In the genomic region with DNA sequence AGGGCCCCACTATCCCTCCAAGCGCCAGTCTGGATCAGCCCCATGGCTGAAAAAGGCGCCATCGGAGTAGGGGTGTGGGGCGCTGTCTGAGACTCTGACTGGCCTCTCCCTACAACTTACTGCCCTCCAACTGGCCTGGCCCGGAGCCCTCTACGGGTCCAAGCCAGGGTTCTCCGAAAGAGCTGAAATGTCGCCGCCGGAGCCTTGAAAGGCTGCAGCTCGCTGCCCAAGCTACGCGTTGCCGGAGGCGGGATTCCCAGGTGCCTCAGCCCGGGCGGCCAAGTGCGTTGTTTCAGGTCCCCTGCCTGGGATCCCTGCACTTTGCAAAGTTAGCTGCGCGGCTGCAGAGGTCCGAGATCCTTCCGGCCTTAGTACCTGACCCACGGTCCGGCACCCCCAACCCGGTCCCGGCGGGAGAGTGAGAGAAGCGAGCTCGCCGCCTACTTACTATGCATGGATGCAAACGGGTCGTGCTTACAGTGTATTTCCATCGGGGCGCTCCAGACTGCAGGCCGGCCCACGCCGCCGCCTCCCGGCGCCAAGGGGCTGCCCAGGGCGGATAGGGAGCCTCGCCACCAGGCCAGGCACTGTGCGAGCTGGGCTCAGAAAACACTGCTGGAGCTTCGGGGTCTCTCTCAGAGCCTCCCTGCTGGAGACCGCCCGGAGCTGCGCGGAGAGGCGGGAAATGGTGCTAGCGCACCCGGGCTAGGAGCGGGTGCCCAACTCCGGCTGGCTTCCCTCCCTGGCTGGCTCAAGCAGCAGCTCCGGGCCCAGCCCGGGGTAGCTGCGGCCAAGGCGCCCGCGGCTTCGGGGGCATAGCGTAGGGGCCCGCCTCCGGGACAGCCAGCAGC, we compare ENCODE assay signal across 9 cellular contexts. TPM values are rescaled to one million over a fixed set of nuclear protein-coding genes. Genes with fewer than 3 reads are reported as not detected.
DNase-seq lines count a peak whose midpoint lies in the region; ATAC-seq, FAIRE-seq and TF ChIP-seq lines count a peak whose summit lies in the region.
"Had no signal": no experiment of that assay in that cellular context is flagged by ENCODE, and none has a peak within 500 bp of the region (broad histone marks: within the 10 kb centered on the region; RNA-seq: fewer than 3 reads in every experiment).

No MANE protein-coding gene starts in this region.

- FAIRE-seq in GM12892 (lab: Jason Lieb, UNC) = peak; percentile 65

- H3K4me3 Mint-ChIP-seq in WTC11 = peak overlapping the region; percentile 83
- peak overlapping the region; percentile 97 for H3K4me3 Mint-ChIP-seq in memory B cell

- H3K4me1 Mint-ChIP-seq in WTC11 = peaks cover 46% of the 10 kb centered on the region
- peaks cover 50% of the 10 kb centered on the region for H3K4me1 Mint-ChIP-seq in memory B cell

- H3K9ac ChIP-seq in BLaER1 treated with 17β-estradiol and CSF1 and Interleukin-3, amounts not matched to agents 10 nM and 100 nM = peak overlapping the region; percentile 68 to 93 (median 85); a peak in 21 of 22 replicates

- H3K27ac ChIP-seq in BLaER1 treated with 17β-estradiol and CSF1 and Interleukin-3, amounts not matched to agents 10 nM and 100 nM = peak overlapping the region; percentile 16 to 83 (median 76); a peak in 20 of 22 replicates

- DNase-seq in GM12892 (ENCODE audit: insufficient read length) (no peak), WTC11 (ENCODE audit: low spot score) (peak; percentile 64), memory B cell (ENCODE audit: low spot score in 2 of 2) (no peak), NCI-H187 treated with DMSO at 0.1 percent for 48 hours (lab: John Stamatoyannopoulos, UW) (no peak)

- no peak overlapping the region for H3K27ac Mint-ChIP-seq in WTC11
- H3K27ac Mint-ChIP-seq in memory B cell = peak overlapping the region; percentile 4

- H3K4me3 ChIP-seq in BLaER1 treated with 17β-estradiol and CSF1 and Interleukin-3, amounts not matched to agents 10 nM and 100 nM = peak overlapping the region; percentile 56 to 84 (median 79)

- TF ChIP-seq POLR2A in GM12892 (IDR thresholded peaks at IDR 0.05; ENCODE audit: low read depth, low read length) = no peak

- TF ChIP-seq CTCF in WTC11 (IDR thresholded peaks at IDR 0.05) = no peak

- ATAC-seq in WTC11 (peak; percentile 7), memory B cell (ENCODE audit: low read depth) (no peak), HG02623 (IDR thresholded peaks at IDR 0.05; ENCODE audit: unreplicated experiment) (no peak), GM21360 (IDR thresholded peaks at IDR 0.05; ENCODE audit: unreplicated experiment) (no peak), GM18520 (IDR thresholded peaks at IDR 0.05; ENCODE audit: unreplicated experiment) (no peak)

- CTCF ChIA-PET in WTC11 (lab: Charles Lee) = interaction anchor here (1.0 to 4.4 kb wide), 8 partner anchors 11 to 385 kb away, joined by 3 to 30 read pairs (median 4); no protein-coding TSS in a partner anchor

- H3K27me3 Mint-ChIP-seq in WTC11 (ENCODE audit: low read depth) (peaks cover 99% of the 10 kb centered on the region), memory B cell (no peaks in the 10 kb centered on the region)

- H3K9me3 Mint-ChIP-seq in WTC11 = no peaks in the 10 kb centered on the region
- no peaks in the 10 kb centered on the region for H3K9me3 Mint-ChIP-seq in memory B cell

- H3K36me3 ChIP-seq in BLaER1 treated with 17β-estradiol and CSF1 and Interleukin-3, amounts not matched to agents 10 nM and 100 nM = peaks cover 0 to 58% (median 12%) of the 10 kb centered on the region in 11 experiments; a peak in 11 of 22 replicates

- H3K4me1 ChIP-seq in BLaER1 treated with 17β-estradiol and CSF1 and Interleukin-3, amounts not matched to agents 10 nM and 100 nM = peaks cover 35 to 92% (median 74%) of the 10 kb centered on the region in 10 experiments

- H3K36me3 Mint-ChIP-seq in WTC11 (no peaks in the 10 kb centered on the region), memory B cell (peaks cover 13% of the 10 kb centered on the region)

- H3K4me2 ChIP-seq in BLaER1 treated with 17β-estradiol and CSF1 and Interleukin-3, amounts not matched to agents 10 nM and 100 nM = peak overlapping the region; percentile 80 to 98 (median 94)

- POLR2A ChIA-PET in WTC11 (lab: Charles Lee) = interaction anchor here (0.9 to 1.6 kb wide), 3 partner anchors 11 to 94 kb away, joined by 3 to 8 read pairs (median 4); partner anchors contain the start of gene ZCCHC7

- H3K9me3 ChIP-seq in BLaER1 treated with 17β-estradiol and CSF1 and Interleukin-3, amounts not matched to agents 10 nM and 100 nM (replicated peaks in 1 of 11) = peaks cover 0 to 8% (median 0%) of the 10 kb centered on the region in 11 experiments; a peak in 3 of 22 replicates

- peaks cover 0 to 97% (median 70%) of the 10 kb centered on the region in 11 experiments; a peak in 20 of 22 replicates for H4K20me1 ChIP-seq in BLaER1 treated with 17β-estradiol and CSF1 and Interleukin-3, amounts not matched to agents 10 nM and 100 nM

- H3K27me3 ChIP-seq in BLaER1 treated with 17β-estradiol and CSF1 and Interleukin-3, amounts not matched to agents 10 nM and 100 nM = peaks cover 99 to 100% (median 99%) of the 10 kb centered on the region in 11 experiments

TF ChIP-seq in WTC11, 78 proteins besides CTCF, POLR2A, EP300 and RAD21 (continues in another document):
- TF ChIP-seq CREM (CRISPR knock-in tag; IDR thresholded peaks at IDR 0.05) (no peak), FOXP4 (CRISPR knock-in tag; IDR thresholded peaks at IDR 0.05) (0 out of 2 replicates have a peak, but pooled peaks have one; percentile 16), OVOL2 (CRISPR knock-in tag; IDR thresholded peaks at IDR 0.05; ENCODE audit: borderline replicate concordance) (no peak), FOXJ3 (CRISPR knock-in tag; IDR thresholded peaks at IDR 0.05; ENCODE audit: borderline replicate concordance) (no peak), ZNF396 (CRISPR knock-in tag; IDR thresholded peaks at IDR 0.05; ENCODE audit: borderline replicate concordance) (no peak), GABPB1 (CRISPR knock-in tag; IDR thresholded peaks at IDR 0.05) (no peak), ETV6 (CRISPR knock-in tag; IDR thresholded peaks at IDR 0.05) (0 out of 2 replicates have a peak, but pooled peaks have one; percentile 12), ZNF512 (CRISPR knock-in tag; IDR thresholded peaks at IDR 0.05; ENCODE audit: borderline replicate concordance) (no peak), STAT6 (CRISPR knock-in tag; conservative IDR thresholded peaks at IDR 0.05; ENCODE audit: low read depth) (no peak), ZNF317 (CRISPR knock-in tag; IDR thresholded peaks at IDR 0.05; ENCODE audit: borderline replicate concordance, low read depth) (no peak), NFE2L1 (CRISPR knock-in tag; IDR thresholded peaks at IDR 0.05) (no peak), PRRX2 (CRISPR knock-in tag; IDR thresholded peaks at IDR 0.05) (no peak), ZNF121 (CRISPR knock-in tag; IDR thresholded peaks at IDR 0.05) (no peak)

RNA-seq across cellular contexts. Expression of gene PAX5, which starts 7.8 kb away (rescaled TPM):
- 33.5 TPM for polyA plus RNA-seq in GM12892 (2012; ENCODE audit: missing spikeins)
- total RNA-seq in WTC11 (2021) = 3.5 to 6.6 TPM (median 4.4 TPM) in 3 replicates
- total RNA-seq: epithelial cell of proximal tubule had no signal
